ENCODE assay signal across 30 cellular contexts in the genomic region with DNA sequence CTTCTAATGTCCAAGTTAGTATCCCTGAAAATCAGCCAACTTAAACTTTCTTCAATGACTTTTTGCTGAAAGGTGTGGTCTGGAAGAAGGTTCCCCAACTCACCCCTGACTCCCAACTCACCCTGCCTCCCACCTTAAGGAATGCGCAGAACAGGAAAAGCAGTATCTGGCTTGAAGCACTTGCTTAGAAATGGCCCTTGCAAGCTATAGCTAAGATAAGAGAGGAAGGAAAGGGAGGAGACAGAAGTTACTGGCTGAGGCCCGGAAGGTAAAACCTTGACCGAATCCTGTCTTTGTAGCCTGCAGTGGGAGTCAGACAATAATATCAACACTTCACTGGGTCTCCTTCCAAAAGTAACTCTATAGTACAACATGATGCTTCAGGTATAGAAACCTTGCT. TPM values are rescaled to one million over a fixed set of nuclear protein-coding genes. Genes with fewer than 3 reads are reported as not detected.
A peak's percentile ranks its signal among the peaks of the same experiment; 100 is the strongest.
DNase-seq lines count a peak whose midpoint lies in the region; FAIRE-seq and TF ChIP-seq lines count a peak whose summit lies in the region.
"Had no signal": no experiment of that assay in that cellular context is flagged by ENCODE, and none has a peak within 500 bp of the region (broad histone marks: within the 10 kb centered on the region; RNA-seq: fewer than 3 reads in every experiment).

No MANE protein-coding gene starts in this region.

- H3K36me3 ChIP-seq in parathyroid adenoma (ENCODE audit: control insufficient read depth, insufficient read depth, low read length), result no peaks in the 10 kb centered on the region
- no peaks in the 10 kb centered on the region for H3K36me3 ChIP-seq in CD4-positive, alpha-beta memory T cell (ENCODE audit: insufficient read depth, low read length)
- H3K36me3 ChIP-seq: BLaER1 had no signal

- peaks cover 1% of the 10 kb centered on the region for H3K27me3 Mint-ChIP-seq in endothelial cell (ENCODE audit: unreplicated experiment)
- peaks cover 5 to 8% of the 10 kb centered on the region in 2 donors for H3K27me3 Mint-ChIP-seq in CD4-positive, alpha-beta memory T cell

- TF ChIP-seq CTCF in endothelial cell (IDR thresholded peaks at IDR 0.05; ENCODE audit: unreplicated experiment), result no peak
- TF ChIP-seq CTCF in parathyroid adenoma (IDR thresholded peaks at IDR 0.05), result no peak

- no peak overlapping the region for H3K9ac ChIP-seq in parathyroid adenoma
- H3K9ac ChIP-seq: BLaER1 had no signal

- H3K9me3 ChIP-seq in parathyroid adenoma (ENCODE audit: control insufficient read depth, low read length), result peaks cover 2% of the 10 kb centered on the region
- H3K9me3 ChIP-seq in CD4-positive, alpha-beta memory T cell (ENCODE audit: control insufficient read depth in 1 of 2, low read length in 2 of 2), result no peaks in the 10 kb centered on the region
- H3K9me3 ChIP-seq: Caco-2, testis had no signal

- H3K4me2 ChIP-seq in parathyroid adenoma (ENCODE audit: low read length), result no peak overlapping the region
- H3K4me2 ChIP-seq: BLaER1 had no signal

- POLR2A ChIA-PET in CD4-positive, alpha-beta memory T cell (lab: Charles Lee; ENCODE audit: partially characterized antibody), result no interaction called here

- intact Hi-C loops in CD4-positive, alpha-beta memory T cell (cut with micrococcal nuclease), result no loop called here

- CTCF ChIA-PET in CD4-positive, alpha-beta memory T cell (lab: Charles Lee; ENCODE audit: partially characterized antibody), result no interaction called here

- no peak overlapping the region for H3K4me3 ChIP-seq in parathyroid adenoma (ENCODE audit: low read depth, low read length)
- no peak overlapping the region for H3K4me3 ChIP-seq in CD4-positive, alpha-beta memory T cell (ENCODE audit: low read length in 2 of 2)
- H3K4me3 ChIP-seq: BLaER1, testis had no signal

- no peak for FAIRE-seq in urothelium cell line (lab: Jason Lieb, UNC)
- FAIRE-seq: bronchial epithelial cell had no signal

- H3K27me3 ChIP-seq in parathyroid adenoma (ENCODE audit: control insufficient read depth, insufficient read depth, low read length), result no peaks in the 10 kb centered on the region
- no peaks in the 10 kb centered on the region for H3K27me3 ChIP-seq in CD4-positive, alpha-beta memory T cell (ENCODE audit: insufficient read depth, low read length)
- H3K27me3 ChIP-seq: BLaER1, testis had no signal

- H3K4me1 ChIP-seq in parathyroid adenoma, result no peaks in the 10 kb centered on the region
- H3K4me1 ChIP-seq in CD4-positive, alpha-beta memory T cell (ENCODE audit: insufficient read depth, low read length), result no peaks in the 10 kb centered on the region
- H3K4me1 ChIP-seq: BLaER1, Caco-2, testis had no signal

- no peak overlapping the region for H2AFZ ChIP-seq in parathyroid adenoma

- peaks cover 43% of the 10 kb centered on the region for H3K4me1 Mint-ChIP-seq in endothelial cell (ENCODE audit: unreplicated experiment)
- H3K4me1 Mint-ChIP-seq in CD4-positive, alpha-beta memory T cell, result peaks cover 0 to 4% (median 1%) of the 10 kb centered on the region in 4 donors
- H3K4me1 Mint-ChIP-seq: immature natural killer cell had no signal

- H3K27ac ChIP-seq in parathyroid adenoma, result peak overlapping the region; percentile 45
- H3K27ac ChIP-seq in CD4-positive, alpha-beta memory T cell (ENCODE audit: low read depth, low read length), result no peak overlapping the region
- H3K27ac ChIP-seq: BLaER1, HL-60, RWPE1, testis had no signal

- DNase-seq in ELF-1 (ENCODE audit: low read depth, low spot score) (peak; percentile 30), endothelial cell (ENCODE audit: low spot score) (peak; percentile 17), islet precursor cell (peak; percentile 59), NCI-H748 treated with DMSO at 0.1 percent for 48 hours (lab: John Stamatoyannopoulos, UW) (no peak), urothelium cell line (ENCODE audit: low spot score) (no peak), NCI-H524 treated with DMSO at 0.1 percent for 48 hours (lab: John Stamatoyannopoulos, UW) (no peak)
- no peak for DNase-seq in CD4-positive, alpha-beta memory T cell
- DNase-seq: ACHN; activated CD4-positive, alpha-beta T cell treated with anti-CD3 and anti-CD28 coated beads for 48 hours; activated naive CD4-positive, alpha-beta T cell treated with anti-CD3 and anti-CD28 coated beads, Interleukin-2, amount 50 U/mL, for 16 hours; amygdala; Caco-2; head of caudate nucleus; immature natural killer cell; IMR-90; mammary epithelial cell; NCI-H1105; NCI-H2081; NCI-H226; NCI-H774; occipital lobe; stimulated activated CD4-positive, alpha-beta T cell treated with anti-CD3 and anti-CD28 coated beads, Interleukin-4, amount 100 ng/mL, for 24 hours; stimulated activated naive B cell treated with anti-CD40 and anti-IgM and Interleukin-4, amounts not matched to agents 10 μg/mL and 1 μg/mL and 100 μg/mL, for 72 hours; testis had no signal

- H3K36me3 Mint-ChIP-seq in endothelial cell (ENCODE audit: low read depth, unreplicated experiment), result peaks cover 38% of the 10 kb centered on the region
- H3K36me3 Mint-ChIP-seq in CD4-positive, alpha-beta memory T cell, result no peaks in the 10 kb centered on the region

- H3K4me3 Mint-ChIP-seq in endothelial cell (ENCODE audit: unreplicated experiment), result peak overlapping the region; percentile 99
- no peak overlapping the region for H3K4me3 Mint-ChIP-seq in CD4-positive, alpha-beta memory T cell
- H3K4me3 Mint-ChIP-seq: immature natural killer cell; stimulated activated naive B cell treated with anti-CD40 and anti-IgM and Interleukin-4, amounts not matched to agents 10 μg/mL and 1 μg/mL and 100 μg/mL, for 72 hours had no signal

- H3K79me2 ChIP-seq in parathyroid adenoma, result no peaks in the 10 kb centered on the region

- peak overlapping the region; percentile 93 for H3K27ac Mint-ChIP-seq in endothelial cell (ENCODE audit: unreplicated experiment)
- no peak overlapping the region for H3K27ac Mint-ChIP-seq in CD4-positive, alpha-beta memory T cell
- H3K27ac Mint-ChIP-seq: immature natural killer cell; stimulated activated naive B cell treated with anti-CD40 and anti-IgM and Interleukin-4, amounts not matched to agents 10 μg/mL and 1 μg/mL and 100 μg/mL, for 72 hours had no signal

- H3K9me3 Mint-ChIP-seq in endothelial cell (ENCODE audit: unreplicated experiment), result peaks cover 6% of the 10 kb centered on the region
- H3K9me3 Mint-ChIP-seq in CD4-positive, alpha-beta memory T cell, result peaks cover 0 to 18% (median 8%) of the 10 kb centered on the region in 8 donors

RNA-seq across cellular contexts. Expression of a gene that starts 2.9 kb away (rescaled TPM):
- 88.6 TPM for total RNA-seq in endothelial cell (ENCODE audit: unreplicated experiment)
- total RNA-seq in CD4-positive, alpha-beta memory T cell, result not detected
- polyA plus RNA-seq in CD4-positive, alpha-beta memory T cell, result not detected
- total RNA-seq: Caco-2; IMR-90; T-helper 2 cell treated with Interferon-gamma antibody and Interleukin-4, amounts not matched to agents 100 ng/mL and 5 ng/mL, for 36 hours had no signal
- polyA plus RNA-seq: immature natural killer cell, IMR-90 had no signal

Comparison
In these comparisons a context has a peak if more than half of its experiments do, and no peak if none do; other contexts are left out.
1. DNase-seq: peak in ELF-1 (single experiment), endothelial cell (single experiment) and islet precursor cell (single experiment); none in NCI-H748 treated with DMSO at 0.1 percent for 48 hours (single experiment), urothelium cell line (single experiment), CD4-positive, alpha-beta memory T cell (0 of 5) and NCI-H524 treated with DMSO at 0.1 percent for 48 hours (single experiment).
2. RNA of a gene that starts 2.9 kb away (total RNA-seq): 88.6 TPM in endothelial cell (single experiment); not detected in CD4-positive, alpha-beta memory T cell; every median in the first group is over 10 times any median in the second.